In the genomic region with DNA sequence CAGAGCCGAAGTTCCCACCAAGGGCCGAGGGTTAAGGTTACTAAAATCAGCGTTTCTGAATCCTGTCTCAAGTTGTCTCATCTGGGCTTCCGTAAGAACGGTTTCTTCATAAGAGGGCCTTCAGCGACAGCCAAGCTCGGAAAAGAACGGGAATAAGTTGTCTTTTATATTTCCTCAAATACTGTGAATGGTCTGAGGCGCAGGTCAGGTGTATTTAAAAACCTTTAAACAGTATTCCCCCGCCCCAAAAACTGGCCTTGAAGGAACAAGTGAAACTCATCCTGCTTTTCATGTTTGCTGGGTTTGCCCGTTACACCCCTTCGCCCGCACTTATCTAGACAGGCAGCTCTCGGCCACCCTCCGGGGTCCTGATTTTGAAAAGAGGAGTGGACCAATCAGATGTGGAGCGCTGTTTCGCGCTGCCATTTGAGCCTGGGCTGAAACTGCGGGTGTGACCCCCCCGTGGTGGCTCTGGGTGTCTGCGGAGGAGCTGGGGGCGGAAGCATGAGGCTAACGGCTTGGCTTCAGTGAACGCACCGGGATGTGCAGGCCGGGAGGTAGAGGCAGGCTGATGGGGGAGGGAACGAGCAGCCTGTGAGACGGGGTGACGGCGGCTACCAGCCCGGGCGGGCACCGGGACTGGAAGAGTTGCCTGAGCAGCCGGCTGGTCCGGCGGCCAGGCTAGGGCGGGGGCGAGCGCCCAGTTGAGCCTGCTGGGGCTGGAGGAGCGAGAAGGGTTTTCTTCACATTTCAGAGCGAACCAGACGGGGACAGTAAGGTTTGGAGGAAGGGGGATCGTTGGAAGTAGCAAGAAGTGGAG, we compare ENCODE assay signal across 8 cellular contexts. TPM values are rescaled to one million over a fixed set of nuclear protein-coding genes. Genes with fewer than 3 reads are reported as not detected.
DNase-seq lines count a peak whose midpoint lies in the region; ATAC-seq, FAIRE-seq and TF ChIP-seq lines count a peak whose summit lies in the region.
"Not testable (repeated sequence)": the region's sequence is repeated elsewhere in the genome, so short reads cannot be mapped to it uniquely, and the experiment has no call there.

A gene with protein sequence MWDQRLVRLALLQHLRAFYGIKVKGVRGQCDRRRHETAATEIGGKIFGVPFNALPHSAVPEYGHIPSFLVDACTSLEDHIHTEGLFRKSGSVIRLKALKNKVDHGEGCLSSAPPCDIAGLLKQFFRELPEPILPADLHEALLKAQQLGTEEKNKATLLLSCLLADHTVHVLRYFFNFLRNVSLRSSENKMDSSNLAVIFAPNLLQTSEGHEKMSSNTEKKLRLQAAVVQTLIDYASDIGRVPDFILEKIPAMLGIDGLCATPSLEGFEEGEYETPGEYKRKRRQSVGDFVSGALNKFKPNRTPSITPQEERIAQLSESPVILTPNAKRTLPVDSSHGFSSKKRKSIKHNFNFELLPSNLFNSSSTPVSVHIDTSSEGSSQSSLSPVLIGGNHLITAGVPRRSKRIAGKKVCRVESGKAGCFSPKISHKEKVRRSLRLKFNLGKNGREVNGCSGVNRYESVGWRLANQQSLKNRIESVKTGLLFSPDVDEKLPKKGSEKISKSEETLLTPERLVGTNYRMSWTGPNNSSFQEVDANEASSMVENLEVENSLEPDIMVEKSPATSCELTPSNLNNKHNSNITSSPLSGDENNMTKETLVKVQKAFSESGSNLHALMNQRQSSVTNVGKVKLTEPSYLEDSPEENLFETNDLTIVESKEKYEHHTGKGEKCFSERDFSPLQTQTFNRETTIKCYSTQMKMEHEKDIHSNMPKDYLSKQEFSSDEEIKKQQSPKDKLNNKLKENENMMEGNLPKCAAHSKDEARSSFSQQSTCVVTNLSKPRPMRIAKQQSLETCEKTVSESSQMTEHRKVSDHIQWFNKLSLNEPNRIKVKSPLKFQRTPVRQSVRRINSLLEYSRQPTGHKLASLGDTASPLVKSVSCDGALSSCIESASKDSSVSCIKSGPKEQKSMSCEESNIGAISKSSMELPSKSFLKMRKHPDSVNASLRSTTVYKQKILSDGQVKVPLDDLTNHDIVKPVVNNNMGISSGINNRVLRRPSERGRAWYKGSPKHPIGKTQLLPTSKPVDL (plus strand): TSS at position 454 of the 820 bp plus-strand sequence. CDS start 708 bp downstream, outside the sequence.

- H3K4me3 ChIP-seq in bronchial epithelial cell (ENCODE audit: low read depth, low read length) = peak within 1 kb of the TSS; percentile 61
- peak within 1 kb of the TSS; percentile 49 for H3K4me3 ChIP-seq in hepatocyte

- not testable (repeated sequence) for H3K4me1 Mint-ChIP-seq in activated CD4-positive, alpha-beta T cell treated with anti-CD3 and anti-CD28 coated beads for 36 hours

- TF ChIP-seq CTCF in bronchial epithelial cell (IDR thresholded peaks at IDR 0.05; ENCODE audit: insufficient read depth, low read length, severe bottlenecking); hepatocyte (IDR thresholded peaks at IDR 0.05; ENCODE audit: poor library complexity): not testable (repeated sequence)

- H3K27me3 Mint-ChIP-seq in activated CD4-positive, alpha-beta T cell treated with anti-CD3 and anti-CD28 coated beads for 36 hours = not testable (repeated sequence)

- peak within 1 kb of the TSS; percentile 97 for H3K27ac Mint-ChIP-seq in activated CD4-positive, alpha-beta T cell treated with anti-CD3 and anti-CD28 coated beads for 36 hours

- H3K36me3 Mint-ChIP-seq in activated CD4-positive, alpha-beta T cell treated with anti-CD3 and anti-CD28 coated beads for 36 hours (ENCODE audit: low read depth) = peaks cover 12% of the 10 kb centered on the region

- in situ Hi-C loops in G401 (cut with HindIII; ENCODE audit: low sequenced_read_pairs) = not testable (repeated sequence)

- ATAC-seq in GM21786 (IDR thresholded peaks at IDR 0.05; ENCODE audit: unreplicated experiment) = peak; percentile 66
- peak; percentile 88 for ATAC-seq in activated CD4-positive, alpha-beta T cell treated with anti-CD3 and anti-CD28 coated beads for 36 hours

- H2AFZ ChIP-seq in hepatocyte = peak within 1 kb of the TSS; percentile 96

- H4K20me1 ChIP-seq in hepatocyte (ENCODE audit: insufficient read depth, poor library complexity, severe bottlenecking) = not testable (repeated sequence)

- H3K27ac ChIP-seq in hepatocyte = peak within 1 kb of the TSS; percentile 95

- intact Hi-C loops in activated CD4-positive, alpha-beta T cell treated with anti-CD3 and anti-CD28 coated beads for 36 hours (cut with DNase I, micrococcal nuclease) = not testable (repeated sequence)

- CTCF ChIA-PET in activated CD4-positive, alpha-beta T cell treated with anti-CD3 and anti-CD28 coated beads for 36 hours (lab: Charles Lee) = interaction anchor here (0.6 kb wide), 1 partner anchor 42 kb away, joined by 3 read pairs; no protein-coding TSS in a partner anchor

- FAIRE-seq in HTR-8/SVneo (lab: Jason Lieb, UNC); bronchial epithelial cell (lab: Jason Lieb, UNC): not testable (repeated sequence)

- under 1% methylated on average over 29 of the region's 43 CpGs for WGBS in hepatocyte (ENCODE audit: low lambda C conversion rate, missing lambda C conversion rate)

- H3K4me2 ChIP-seq in hepatocyte = peak within 1 kb of the TSS; percentile 90

- not testable (repeated sequence) for H3K9me3 ChIP-seq in hepatocyte (ENCODE audit: low read depth)

- H3K36me3 ChIP-seq in bronchial epithelial cell (ENCODE audit: control insufficient read depth, insufficient read depth, low read length); hepatocyte (replicated peaks; ENCODE audit: insufficient read depth, low read depth): not testable (repeated sequence)

- DNase-seq in G401 (ENCODE audit: low spot score) = peak; percentile 92
- DNase-seq in HTR-8/SVneo (ENCODE audit: insufficient read length, low spot score) = peak; percentile 56
- peak; percentile 93 for DNase-seq in activated CD4-positive, alpha-beta T cell treated with anti-CD3 and anti-CD28 coated beads for 36 hours
- peak; percentile 81 for DNase-seq in bronchial epithelial cell (ENCODE audit: low read depth)
- peak; percentile 66 for DNase-seq in hepatocyte (ENCODE audit: low spot score)
- DNase-seq in pons (ENCODE audit: low spot score) = peak; percentile 96
- peak; percentile 74 for DNase-seq in stromal cell of bone marrow (ENCODE audit: low read depth)

- peaks cover 28% of the 10 kb centered on the region for H3K79me2 ChIP-seq in hepatocyte

- POLR2A ChIA-PET in activated CD4-positive, alpha-beta T cell treated with anti-CD3 and anti-CD28 coated beads for 36 hours (lab: Charles Lee) = interaction anchor here (0.6 kb wide), 1 partner anchor 1989 kb away, joined by 3 read pairs; a partner anchor contains a TSS

- H3K9me2 ChIP-seq in hepatocyte (replicated peaks; ENCODE audit: insufficient read depth) = not testable (repeated sequence)

- H3K27me3 ChIP-seq in bronchial epithelial cell (ENCODE audit: control insufficient read depth, insufficient read depth, low read length); hepatocyte: not testable (repeated sequence)

- H3K9me3 Mint-ChIP-seq in activated CD4-positive, alpha-beta T cell treated with anti-CD3 and anti-CD28 coated beads for 36 hours (ENCODE audit: low read depth) = not testable (repeated sequence)

- H3K4me1 ChIP-seq in hepatocyte (ENCODE audit: insufficient read depth) = not testable (repeated sequence)

- peak within 1 kb of the TSS; percentile 85 for H3K4me3 Mint-ChIP-seq in activated CD4-positive, alpha-beta T cell treated with anti-CD3 and anti-CD28 coated beads for 36 hours

RNA-seq across cellular contexts. Expression of the gene that starts here (rescaled TPM):
- total RNA-seq in G401 (2014; rRNA removed; shearing (Covaris generic)) = 29.0 and 44.1 TPM in 2 replicates
- total RNA-seq in activated CD4-positive, alpha-beta T cell treated with anti-CD3 and anti-CD28 coated beads for 36 hours = 100 to 1,000 TPM; 111 to 155 TPM
- total RNA-seq in bronchial epithelial cell = 1.1 and 1.2 TPM in 2 replicates
- 4.7 and 4.9 TPM in 2 replicates for total RNA-seq in hepatocyte
- polyA plus RNA-seq in hepatocyte = 3.4 and 4.8 TPM in 2 replicates

Comparison
In these comparisons a context has a peak if more than half of its experiments do, and no peak if none do; other contexts are left out.
1. Peak in every context shown above with its lines: DNase-seq, ATAC-seq, H3K4me3 ChIP-seq and H3K27ac ChIP-seq.